In genomic region chr6:156268849-156269248, GRCh38 we compare ENCODE assay signal across 21 cellular contexts.
"Had no signal": no experiment of that assay in that cellular context is flagged by ENCODE, and none has a peak within 500 bp of the region (broad histone marks: within the 10 kb centered on the region; RNA-seq: fewer than 3 reads in every experiment).

No MANE protein-coding gene starts in this region.

- H3K9me3 Mint-ChIP-seq: natural killer cell treated with Interleukin-12 subunit alpha and Interleukin-12 subunit beta and Interleukin-15 and Interleukin-18, amount 100 ng/mL, for 72 hours had no signal

- DNase-seq: activated CD4-positive, alpha-beta T cell treated with anti-CD3 and anti-CD28 coated beads for 1 hour; activated CD4-positive, alpha-beta T cell treated with anti-CD3 and anti-CD28 coated beads, Interleukin-2, amount 50 U/mL, for 4 hours; activated gamma-delta T cell treated with Interleukin-2 at 50 U/mL for 16 hours; amygdala; brain microvascular endothelial cell; central memory CD4-positive, alpha-beta T cell; dorsolateral prefrontal cortex; left cardiac atrium; mesendoderm; right lobe of liver; small intestine; stimulated activated CD4-positive, alpha-beta T cell treated with anti-CD3 and anti-CD28 coated beads, Interleukin-15, amount 100 ng/mL, for 24 hours; stimulated activated CD4-positive, alpha-beta T cell treated with anti-CD3 and anti-CD28 coated beads, Interleukin-2, amount 100 ng/mL, for 48 hours; T-helper 17 cell; testis; upper lobe of left lung; WERI-Rb-1 had no signal

- H3K4me1 ChIP-seq: parathyroid adenoma, right lobe of liver, SJSA1, testis, upper lobe of left lung had no signal

- H3K36me3 Mint-ChIP-seq: natural killer cell treated with Interleukin-12 subunit alpha and Interleukin-12 subunit beta and Interleukin-15 and Interleukin-18, amount 100 ng/mL, for 72 hours had no signal

- H3K9me3 ChIP-seq: neutrophil, right lobe of liver, testis, upper lobe of left lung had no signal

- H3K27ac ChIP-seq: brain microvascular endothelial cell, dorsolateral prefrontal cortex, neutrophil, parathyroid adenoma, right lobe of liver, SJSA1, testis, upper lobe of left lung, WERI-Rb-1 had no signal

- H3K27ac Mint-ChIP-seq: natural killer cell treated with Interleukin-12 subunit alpha and Interleukin-12 subunit beta and Interleukin-15 and Interleukin-18, amount 100 ng/mL, for 72 hours; T-helper 17 cell had no signal

- H3K4me3 ChIP-seq: dorsolateral prefrontal cortex, right lobe of liver, SJSA1, testis, upper lobe of left lung had no signal

- H3K27me3 Mint-ChIP-seq: T-helper 17 cell had no signal

- H3K4me3 Mint-ChIP-seq: natural killer cell treated with Interleukin-12 subunit alpha and Interleukin-12 subunit beta and Interleukin-15 and Interleukin-18, amount 100 ng/mL, for 72 hours had no signal

- ATAC-seq: left cardiac atrium; natural killer cell treated with Interleukin-12 subunit alpha and Interleukin-12 subunit beta and Interleukin-15 and Interleukin-18, amount 100 ng/mL, for 72 hours; right lobe of liver had no signal

- H3K36me3 ChIP-seq: brain microvascular endothelial cell, neutrophil, right lobe of liver, SJSA1, upper lobe of left lung, WERI-Rb-1 had no signal

- H3K27me3 ChIP-seq: brain microvascular endothelial cell, dorsolateral prefrontal cortex, neutrophil, right lobe of liver, SJSA1, testis, upper lobe of left lung had no signal
